Comparison of ENCODE assay signal across 22 cellular contexts in the genomic region with DNA sequence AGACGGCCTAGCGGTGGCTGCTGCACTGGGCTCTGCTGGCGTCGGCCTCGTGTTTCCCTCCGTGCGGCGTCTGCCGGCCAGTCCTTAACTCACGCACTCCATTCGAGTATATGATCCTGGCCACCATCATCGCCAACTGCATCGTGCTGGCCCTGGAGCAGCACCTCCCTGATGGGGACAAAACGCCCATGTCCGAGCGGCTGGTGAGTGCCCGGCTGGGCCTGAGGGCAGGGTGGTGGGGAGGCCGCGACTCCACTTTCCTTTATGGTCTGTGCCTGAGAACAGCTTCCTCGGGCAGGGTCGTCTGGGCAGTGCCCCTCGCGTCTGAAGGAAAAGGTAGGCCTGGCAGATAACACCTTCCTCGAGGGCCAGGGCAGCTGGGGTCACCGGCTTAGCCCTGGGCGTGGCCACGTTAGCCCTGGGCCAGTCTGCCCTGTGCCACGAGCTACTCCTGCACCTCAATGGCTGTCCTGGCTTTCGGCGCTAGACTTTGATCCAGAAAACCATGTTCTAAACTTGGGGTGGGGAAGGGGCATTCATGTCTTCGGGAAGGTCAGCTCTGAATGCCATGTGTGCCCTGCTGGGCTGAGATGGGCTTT. TPM values are rescaled to one million over a fixed set of nuclear protein-coding genes. Genes with fewer than 3 reads are reported as not detected.
DNase-seq lines count a peak whose midpoint lies in the region; ATAC-seq and TF ChIP-seq lines count a peak whose summit lies in the region.
"Had no signal": no experiment of that assay in that cellular context is flagged by ENCODE, and none has a peak within 500 bp of the region (broad histone marks: within the 10 kb centered on the region; RNA-seq: fewer than 3 reads in every experiment).

No MANE protein-coding gene starts in this region.

- peak overlapping the region; percentile 62 for H3K27ac ChIP-seq in OCI-LY3 (ENCODE audit: low read length)
- H3K27ac ChIP-seq in naive thymus-derived CD4-positive, alpha-beta T cell (ENCODE audit: low read depth, low read length): no peak overlapping the region
- H3K27ac ChIP-seq: foreskin keratinocyte, neutrophil, psoas muscle, SJCRH30, stomach, tibial artery had no signal

- H3K27me3 ChIP-seq in H7 (ENCODE audit: control insufficient read depth, insufficient read depth, low read length): peaks cover 11% of the 10 kb centered on the region
- no peaks in the 10 kb centered on the region for H3K27me3 ChIP-seq in OCI-LY3 (ENCODE audit: low read depth, low read length)
- H3K27me3 ChIP-seq in naive thymus-derived CD4-positive, alpha-beta T cell (ENCODE audit: control insufficient read depth in 2 of 2, insufficient read depth in 2 of 2, low read length in 2 of 2): no peaks in the 10 kb centered on the region
- H3K27me3 ChIP-seq: SJCRH30 had no signal

- peaks cover 3% of the 10 kb centered on the region for H3K9me3 Mint-ChIP-seq in glutamatergic neuron (ENCODE audit: unreplicated experiment)
- peaks cover 0 to 9% (median under 1%) of the 10 kb centered on the region in 11 donors for H3K9me3 Mint-ChIP-seq in naive thymus-derived CD4-positive, alpha-beta T cell
- H3K9me3 Mint-ChIP-seq: activated CD4-positive, alpha-beta T cell treated with anti-CD3 and anti-CD28 coated beads, Interleukin-2, amount 10 ng/mL, durations not matched to agents 24 days and 14 days; activated naive CD8-positive, alpha-beta T cell treated with anti-CD3 and anti-CD28 coated beads for 36 hours; activated T-helper 17 cell treated with anti-CD3 and anti-CD28 coated beads, Interleukin-2, amount 50 U/mL, for 72 hours had no signal

- H4K20me1 ChIP-seq in OCI-LY3 (ENCODE audit: insufficient read depth, low read length): peaks cover 51% of the 10 kb centered on the region

- H3K79me2 ChIP-seq in OCI-LY3 (ENCODE audit: low read length): peaks cover 66% of the 10 kb centered on the region

- H3K27me3 Mint-ChIP-seq in glutamatergic neuron (ENCODE audit: unreplicated experiment): peaks cover 14% of the 10 kb centered on the region
- H3K27me3 Mint-ChIP-seq in naive thymus-derived CD4-positive, alpha-beta T cell: peaks cover 12 to 44% (median 34%) of the 10 kb centered on the region in 5 donors

- no peaks in the 10 kb centered on the region; the same call in 1 of the 2 replicates for H3K36me3 ChIP-seq in H7 (replicated peaks; ENCODE audit: control insufficient read depth, insufficient read depth, low read length)
- peaks cover 47% of the 10 kb centered on the region for H3K36me3 ChIP-seq in OCI-LY3 (replicated peaks; ENCODE audit: low read depth, low read length)
- no peaks in the 10 kb centered on the region for H3K36me3 ChIP-seq in naive thymus-derived CD4-positive, alpha-beta T cell (ENCODE audit: control insufficient read depth in 2 of 3, insufficient read depth in 3 of 3, low read length in 3 of 3)
- H3K36me3 ChIP-seq: neutrophil, SJCRH30, stomach, tibial artery had no signal

- ATAC-seq in naive thymus-derived CD4-positive, alpha-beta T cell: no peak
- ATAC-seq in GM21447 (IDR thresholded peaks at IDR 0.05; ENCODE audit: unreplicated experiment) (no peak), HG03025 (IDR thresholded peaks at IDR 0.05; ENCODE audit: low FRiP score, unreplicated experiment) (no peak)

- peaks cover 29% of the 10 kb centered on the region for H3K4me1 ChIP-seq in OCI-LY3 (ENCODE audit: low read length)
- H3K4me1 ChIP-seq in naive thymus-derived CD4-positive, alpha-beta T cell (ENCODE audit: control insufficient read depth in 2 of 2, insufficient read depth in 2 of 2, low read length in 2 of 2): no peaks in the 10 kb centered on the region
- H3K4me1 ChIP-seq: foreskin keratinocyte, psoas muscle, SJCRH30 had no signal

- intact Hi-C loops in naive thymus-derived CD4-positive, alpha-beta T cell (cut with micrococcal nuclease): no loop called here

- H3K4me3 ChIP-seq in H7 (ENCODE audit: insufficient read depth, low read depth, low read length): no peak overlapping the region
- peak overlapping the region; percentile 97 for H3K4me3 ChIP-seq in OCI-LY3 (ENCODE audit: low read length)
- H3K4me3 ChIP-seq in naive thymus-derived CD4-positive, alpha-beta T cell (ENCODE audit: low read length): no peak overlapping the region
- H3K4me3 ChIP-seq: SJCRH30 had no signal

- DNase-seq in H7 (peak; percentile 37), glutamatergic neuron (no peak), NCI-H2171 (lab: John Stamatoyannopoulos, UW) (no peak)
- DNase-seq in naive thymus-derived CD4-positive, alpha-beta T cell: no peak
- DNase-seq: effector CD8-positive, alpha-beta T cell; HFFc6; Kasumi-1; kidney; NCI-H1048; psoas muscle; SJCRH30; stomach; tibial artery had no signal

- peaks cover 10% of the 10 kb centered on the region for H3K36me3 Mint-ChIP-seq in glutamatergic neuron (ENCODE audit: unreplicated experiment)
- peaks cover 0 to 4% (median 0%) of the 10 kb centered on the region in 5 donors for H3K36me3 Mint-ChIP-seq in naive thymus-derived CD4-positive, alpha-beta T cell
- H3K36me3 Mint-ChIP-seq: activated naive CD8-positive, alpha-beta T cell treated with anti-CD3 and anti-CD28 coated beads for 36 hours had no signal

- H2AFZ ChIP-seq in OCI-LY3 (ENCODE audit: low read depth, low read length): no peak overlapping the region

- H3K9ac ChIP-seq in OCI-LY3 (ENCODE audit: low read length): peak overlapping the region; percentile 66

- peak overlapping the region; percentile 87 for H3K4me2 ChIP-seq in OCI-LY3 (ENCODE audit: low read length)

- peak overlapping the region; percentile 33 for H3K27ac Mint-ChIP-seq in glutamatergic neuron (ENCODE audit: unreplicated experiment)
- H3K27ac Mint-ChIP-seq in naive thymus-derived CD4-positive, alpha-beta T cell: no peak overlapping the region
- H3K27ac Mint-ChIP-seq: activated CD4-positive, alpha-beta T cell treated with anti-CD3 and anti-CD28 coated beads, Interleukin-2, amount 10 ng/mL, durations not matched to agents 24 days and 14 days; activated naive CD8-positive, alpha-beta T cell treated with anti-CD3 and anti-CD28 coated beads for 36 hours; activated T-helper 17 cell treated with anti-CD3 and anti-CD28 coated beads, Interleukin-2, amount 50 U/mL, for 72 hours; HFFc6 had no signal

- TF ChIP-seq CTCF in OCI-LY3 (IDR thresholded peaks at IDR 0.05; ENCODE audit: low read depth, low read length) (no peak), glutamatergic neuron (IDR thresholded peaks at IDR 0.05; ENCODE audit: partially characterized antibody, unreplicated experiment) (no peak)

- peaks cover 18% of the 10 kb centered on the region for H3K4me1 Mint-ChIP-seq in glutamatergic neuron (ENCODE audit: low read depth, unreplicated experiment)
- H3K4me1 Mint-ChIP-seq in naive thymus-derived CD4-positive, alpha-beta T cell: peaks cover 0 to 5% (median 4%) of the 10 kb centered on the region in 7 donors
- H3K4me1 Mint-ChIP-seq: activated naive CD8-positive, alpha-beta T cell treated with anti-CD3 and anti-CD28 coated beads for 36 hours had no signal

- POLR2A ChIA-PET in naive thymus-derived CD4-positive, alpha-beta T cell (lab: Charles Lee): no interaction called here

- CTCF ChIA-PET in naive thymus-derived CD4-positive, alpha-beta T cell (lab: Charles Lee): no interaction called here

- H3K4me3 Mint-ChIP-seq in glutamatergic neuron (ENCODE audit: unreplicated experiment): peak overlapping the region; percentile 81
- peak overlapping the region in 8 of 10 donors; percentile 7 to 71 (median 54) for H3K4me3 Mint-ChIP-seq in naive thymus-derived CD4-positive, alpha-beta T cell
- H3K4me3 Mint-ChIP-seq: activated CD4-positive, alpha-beta T cell treated with anti-CD3 and anti-CD28 coated beads, Interleukin-2, amount 10 ng/mL, durations not matched to agents 24 days and 14 days; activated naive CD8-positive, alpha-beta T cell treated with anti-CD3 and anti-CD28 coated beads for 36 hours; activated T-helper 17 cell treated with anti-CD3 and anti-CD28 coated beads, Interleukin-2, amount 50 U/mL, for 72 hours; HFFc6 had no signal

- H3K9me3 ChIP-seq in OCI-LY3 (ENCODE audit: insufficient read depth, low read length): no peaks in the 10 kb centered on the region
- no peaks in the 10 kb centered on the region for H3K9me3 ChIP-seq in naive thymus-derived CD4-positive, alpha-beta T cell (ENCODE audit: control insufficient read depth in 2 of 3, low read length in 3 of 3)
- H3K9me3 ChIP-seq: neutrophil, psoas muscle, SJCRH30, tibial artery had no signal

RNA-seq across cellular contexts. Expression of gene CACNA1B, which starts 1.5 kb away (rescaled TPM):
- total RNA-seq in H7 (2014; rRNA removed; shearing (Covaris generic)): 1.4 and 2.3 TPM in 2 replicates
- 84.4 TPM for total RNA-seq in glutamatergic neuron (ENCODE audit: unreplicated experiment)
- under 1 TPM in 1 of 5 experiments, not detected in 4; 0.07 TPM for total RNA-seq in naive thymus-derived CD4-positive, alpha-beta T cell
- not detected for polyA plus RNA-seq in naive thymus-derived CD4-positive, alpha-beta T cell
- total RNA-seq: activated CD4-positive, alpha-beta T cell treated with anti-CD3 and anti-CD28 coated beads, Interleukin-2, amount 10 ng/mL, durations not matched to agents 24 days and 14 days; activated naive CD8-positive, alpha-beta T cell treated with anti-CD3 and anti-CD28 coated beads for 36 hours; HFFc6; lower leg skin had no signal

Comparison
In these comparisons a context has a peak if more than half of its experiments do, and no peak if none do; other contexts are left out.
1. RNA of gene CACNA1B, which starts 1.5 kb away (total RNA-seq): 84.4 TPM in glutamatergic neuron (single experiment); 1.4 to 2.3 TPM in H7 and 0.07 TPM in naive thymus-derived CD4-positive, alpha-beta T cell; every median in the first group is over 10 times any median in the second.